1 cellular context compared by ENCODE assay signal in genomic region chr12:77953515-77953914, GRCh38.
TF ChIP-seq lines count a peak whose summit lies in the region.

No MANE protein-coding gene starts in this region.

TF ChIP-seq in GM23338, 12 proteins besides CTCF, POLR2A, EP300 and RAD21 (continued from another document):
- TF ChIP-seq, protein P1, sequence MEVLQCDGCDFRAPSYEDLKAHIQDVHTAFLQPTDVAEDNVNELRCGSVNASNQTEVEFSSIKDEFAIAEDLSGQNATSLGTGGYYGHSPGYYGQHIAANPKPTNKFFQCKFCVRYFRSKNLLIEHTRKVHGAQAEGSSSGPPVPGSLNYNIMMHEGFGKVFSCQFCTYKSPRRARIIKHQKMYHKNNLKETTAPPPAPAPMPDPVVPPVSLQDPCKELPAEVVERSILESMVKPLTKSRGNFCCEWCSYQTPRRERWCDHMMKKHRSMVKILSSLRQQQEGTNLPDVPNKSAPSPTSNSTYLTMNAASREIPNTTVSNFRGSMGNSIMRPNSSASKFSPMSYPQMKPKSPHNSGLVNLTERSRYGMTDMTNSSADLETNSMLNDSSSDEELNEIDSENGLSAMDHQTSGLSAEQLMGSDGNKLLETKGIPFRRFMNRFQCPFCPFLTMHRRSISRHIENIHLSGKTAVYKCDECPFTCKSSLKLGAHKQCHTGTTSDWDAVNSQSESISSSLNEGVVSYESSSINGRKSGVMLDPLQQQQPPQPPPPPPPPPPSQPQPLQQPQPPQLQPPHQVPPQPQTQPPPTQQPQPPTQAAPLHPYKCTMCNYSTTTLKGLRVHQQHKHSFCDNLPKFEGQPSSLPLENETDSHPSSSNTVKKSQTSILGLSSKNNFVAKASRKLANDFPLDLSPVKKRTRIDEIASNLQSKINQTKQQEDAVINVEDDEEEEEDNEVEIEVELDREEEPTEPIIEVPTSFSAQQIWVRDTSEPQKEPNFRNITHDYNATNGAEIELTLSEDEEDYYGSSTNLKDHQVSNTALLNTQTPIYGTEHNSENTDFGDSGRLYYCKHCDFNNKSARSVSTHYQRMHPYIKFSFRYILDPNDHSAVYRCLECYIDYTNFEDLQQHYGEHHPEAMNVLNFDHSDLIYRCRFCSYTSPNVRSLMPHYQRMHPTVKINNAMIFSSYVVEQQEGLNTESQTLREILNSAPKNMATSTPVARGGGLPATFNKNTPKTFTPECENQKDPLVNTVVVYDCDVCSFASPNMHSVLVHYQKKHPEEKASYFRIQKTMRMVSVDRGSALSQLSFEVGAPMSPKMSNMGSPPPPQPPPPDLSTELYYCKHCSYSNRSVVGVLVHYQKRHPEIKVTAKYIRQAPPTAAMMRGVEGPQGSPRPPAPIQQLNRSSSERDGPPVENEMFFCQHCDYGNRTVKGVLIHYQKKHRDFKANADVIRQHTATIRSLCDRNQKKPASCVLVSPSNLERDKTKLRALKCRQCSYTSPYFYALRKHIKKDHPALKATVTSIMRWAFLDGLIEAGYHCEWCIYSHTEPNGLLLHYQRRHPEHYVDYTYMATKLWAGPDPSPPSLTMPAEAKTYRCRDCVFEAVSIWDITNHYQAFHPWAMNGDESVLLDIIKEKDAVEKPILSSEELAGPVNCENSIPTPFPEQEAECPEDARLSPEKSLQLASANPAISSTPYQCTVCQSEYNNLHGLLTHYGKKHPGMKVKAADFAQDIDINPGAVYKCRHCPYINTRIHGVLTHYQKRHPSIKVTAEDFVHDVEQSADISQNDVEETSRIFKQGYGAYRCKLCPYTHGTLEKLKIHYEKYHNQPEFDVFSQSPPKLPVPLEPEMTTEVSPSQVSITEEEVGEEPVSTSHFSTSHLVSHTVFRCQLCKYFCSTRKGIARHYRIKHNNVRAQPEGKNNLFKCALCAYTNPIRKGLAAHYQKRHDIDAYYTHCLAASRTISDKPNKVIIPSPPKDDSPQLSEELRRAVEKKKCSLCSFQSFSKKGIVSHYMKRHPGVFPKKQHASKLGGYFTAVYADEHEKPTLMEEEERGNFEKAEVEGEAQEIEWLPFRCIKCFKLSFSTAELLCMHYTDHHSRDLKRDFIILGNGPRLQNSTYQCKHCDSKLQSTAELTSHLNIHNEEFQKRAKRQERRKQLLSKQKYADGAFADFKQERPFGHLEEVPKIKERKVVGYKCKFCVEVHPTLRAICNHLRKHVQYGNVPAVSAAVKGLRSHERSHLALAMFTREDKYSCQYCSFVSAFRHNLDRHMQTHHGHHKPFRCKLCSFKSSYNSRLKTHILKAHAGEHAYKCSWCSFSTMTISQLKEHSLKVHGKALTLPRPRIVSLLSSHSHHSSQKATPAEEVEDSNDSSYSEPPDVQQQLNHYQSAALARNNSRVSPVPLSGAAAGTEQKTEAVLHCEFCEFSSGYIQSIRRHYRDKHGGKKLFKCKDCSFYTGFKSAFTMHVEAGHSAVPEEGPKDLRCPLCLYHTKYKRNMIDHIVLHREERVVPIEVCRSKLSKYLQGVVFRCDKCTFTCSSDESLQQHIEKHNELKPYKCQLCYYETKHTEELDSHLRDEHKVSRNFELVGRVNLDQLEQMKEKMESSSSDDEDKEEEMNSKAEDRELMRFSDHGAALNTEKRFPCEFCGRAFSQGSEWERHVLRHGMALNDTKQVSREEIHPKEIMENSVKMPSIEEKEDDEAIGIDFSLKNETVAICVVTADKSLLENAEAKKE (CRISPR knock-in tag; IDR thresholded peaks at IDR 0.05) = no peak
